In the genomic region with DNA sequence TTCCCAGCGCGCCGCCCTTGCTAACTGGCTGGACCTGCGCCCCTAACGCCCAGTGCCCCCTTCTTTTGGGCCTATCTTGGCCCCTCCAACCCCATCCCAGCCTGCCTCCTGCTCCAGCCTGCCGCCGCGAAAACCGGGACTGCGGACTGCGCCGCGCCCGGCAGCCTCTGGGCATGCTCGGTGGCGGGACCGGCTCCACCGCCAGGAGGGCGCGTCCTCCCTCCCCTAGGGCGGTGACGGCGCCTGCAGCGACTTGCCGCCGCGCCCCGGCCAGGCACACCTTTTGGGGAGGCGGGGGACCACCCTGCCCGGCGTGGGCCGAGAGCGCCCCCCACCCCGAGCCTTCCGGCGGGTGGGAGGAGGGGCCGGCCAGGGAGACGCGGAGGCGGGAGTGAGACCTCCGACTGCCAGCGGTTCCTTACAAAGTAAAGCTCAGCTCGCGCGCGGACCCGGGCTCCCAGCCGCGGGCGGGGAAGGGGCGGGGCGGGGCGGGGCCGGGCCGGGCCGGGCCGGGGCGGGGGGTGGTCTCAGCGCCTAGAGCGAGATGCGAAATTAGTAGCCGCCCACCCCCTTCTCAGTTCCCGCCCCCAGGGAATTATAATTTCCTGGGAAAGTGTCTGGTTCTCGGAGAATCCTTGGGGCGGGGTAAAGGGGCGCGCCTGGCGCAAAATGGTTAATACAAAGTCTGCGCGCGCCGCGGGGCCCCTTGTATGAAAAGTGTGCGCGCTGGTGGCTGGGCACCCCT, we compare ENCODE assay signal across 8 cellular contexts.
DNase-seq lines count a peak whose midpoint lies in the region; ATAC-seq and TF ChIP-seq lines count a peak whose summit lies in the region.

No MANE protein-coding gene starts in this region.

- H3K27ac ChIP-seq in CD8-positive, alpha-beta T cell (ENCODE audit: low read depth, low read length): no peak overlapping the region
- H3K27ac ChIP-seq in neutrophil: no peak overlapping the region

- H3K9me3 ChIP-seq in CD8-positive, alpha-beta T cell (ENCODE audit: low read length): no peaks in the 10 kb centered on the region
- H3K9me3 ChIP-seq in neutrophil: no peaks in the 10 kb centered on the region

- no peaks in the 10 kb centered on the region for H3K9me3 Mint-ChIP-seq in CD8-positive, alpha-beta T cell
- H3K9me3 Mint-ChIP-seq in activated T-helper 2 cell treated with anti-CD3 and anti-CD28 coated beads, Interferon-gamma antibody, Interleukin-2, Interleukin-4, amounts not matched to agents 10 μg/mL and 5 μg/mL and 100 μg/mL, durations not matched to agents 14 hours and 24 hours and 36 hours: no peaks in the 10 kb centered on the region

- H3K27me3 Mint-ChIP-seq in CD8-positive, alpha-beta T cell (ENCODE audit: low read depth): peaks cover 49% of the 10 kb centered on the region
- H3K27me3 Mint-ChIP-seq in activated T-helper 2 cell treated with anti-CD3 and anti-CD28 coated beads, Interferon-gamma antibody, Interleukin-2, Interleukin-4, amounts not matched to agents 10 μg/mL and 5 μg/mL and 100 μg/mL, durations not matched to agents 14 hours and 24 hours and 36 hours (ENCODE audit: low read depth): peaks cover 67% of the 10 kb centered on the region

- CTCF ChIA-PET in CD8-positive, alpha-beta T cell (lab: Charles Lee): no interaction called here

- intact Hi-C loops in CD8-positive, alpha-beta T cell (cut with DNase I, micrococcal nuclease): no loop called here
- intact Hi-C loops in activated T-helper 2 cell treated with anti-CD3 and anti-CD28 coated beads, Interferon-gamma antibody, Interleukin-2, Interleukin-4, amounts not matched to agents 10 μg/mL and 5 μg/mL and 100 μg/mL, durations not matched to agents 14 hours and 24 hours and 36 hours (cut with micrococcal nuclease): loop anchor here (2.0 to 10.0 kb wide), 3 partner anchors 23 to 461 kb away; a partner anchor contains a TSS

- POLR2A ChIA-PET in CD8-positive, alpha-beta T cell (lab: Charles Lee): no interaction called here

- H3K27me3 ChIP-seq in CD8-positive, alpha-beta T cell (ENCODE audit: insufficient read depth, low read length): peaks cover 13% of the 10 kb centered on the region
- H3K27me3 ChIP-seq in neutrophil: peaks cover 81% of the 10 kb centered on the region

- ATAC-seq in CD8-positive, alpha-beta T cell: no peak
- peak; percentile 40 for ATAC-seq in GM19043 (IDR thresholded peaks at IDR 0.05; ENCODE audit: low read depth, unreplicated experiment)
- peak; percentile 70 for ATAC-seq in HG03139 (IDR thresholded peaks at IDR 0.05; ENCODE audit: unreplicated experiment)

- no peak for TF ChIP-seq CTCF in CD8-positive, alpha-beta T cell (IDR thresholded peaks at IDR 0.05)
- TF ChIP-seq CTCF in neutrophil (IDR thresholded peaks at IDR 0.05): no peak

- H3K4me3 ChIP-seq in CD8-positive, alpha-beta T cell (ENCODE audit: low read depth, low read length): peak overlapping the region; percentile 27
- H3K4me3 ChIP-seq in neutrophil (ENCODE audit: low read depth in 1 of 2, low read length in 1 of 2): peak overlapping the region; percentile 32 to 63

- H3K4me3 Mint-ChIP-seq in CD8-positive, alpha-beta T cell: peak overlapping the region; percentile 79
- H3K4me3 Mint-ChIP-seq in activated T-helper 2 cell treated with anti-CD3 and anti-CD28 coated beads, Interferon-gamma antibody, Interleukin-2, Interleukin-4, amounts not matched to agents 10 μg/mL and 5 μg/mL and 100 μg/mL, durations not matched to agents 14 hours and 24 hours and 36 hours (ENCODE audit: low read depth): peak overlapping the region; percentile 88

- no peaks in the 10 kb centered on the region for H3K36me3 Mint-ChIP-seq in CD8-positive, alpha-beta T cell
- no peaks in the 10 kb centered on the region for H3K36me3 Mint-ChIP-seq in activated T-helper 2 cell treated with anti-CD3 and anti-CD28 coated beads, Interferon-gamma antibody, Interleukin-2, Interleukin-4, amounts not matched to agents 10 μg/mL and 5 μg/mL and 100 μg/mL, durations not matched to agents 14 hours and 24 hours and 36 hours (ENCODE audit: low read depth)

- no peak overlapping the region for H3K27ac Mint-ChIP-seq in CD8-positive, alpha-beta T cell
- peak overlapping the region; percentile 84 for H3K27ac Mint-ChIP-seq in activated T-helper 2 cell treated with anti-CD3 and anti-CD28 coated beads, Interferon-gamma antibody, Interleukin-2, Interleukin-4, amounts not matched to agents 10 μg/mL and 5 μg/mL and 100 μg/mL, durations not matched to agents 14 hours and 24 hours and 36 hours

- peaks cover 13% of the 10 kb centered on the region for H3K4me1 Mint-ChIP-seq in CD8-positive, alpha-beta T cell (ENCODE audit: low read depth)
- peaks cover 16% of the 10 kb centered on the region for H3K4me1 Mint-ChIP-seq in activated T-helper 2 cell treated with anti-CD3 and anti-CD28 coated beads, Interferon-gamma antibody, Interleukin-2, Interleukin-4, amounts not matched to agents 10 μg/mL and 5 μg/mL and 100 μg/mL, durations not matched to agents 14 hours and 24 hours and 36 hours (ENCODE audit: low read depth)

- DNase-seq in CD8-positive, alpha-beta T cell: no peak
- DNase-seq in NCI-H345 treated with DMSO at 0.1 percent for 48 hours (lab: John Stamatoyannopoulos, UW; ENCODE audit: unreplicated experiment) (peak; percentile 62), germinal center (ENCODE audit: low spot score) (peak; percentile 75), NCI-H1048 (lab: John Stamatoyannopoulos, UW) (no peak)
- peak; percentile 57 for DNase-seq in activated T-helper 2 cell treated with anti-CD3 and anti-CD28 coated beads, Interferon-gamma antibody, Interleukin-2, Interleukin-4, amounts not matched to agents 10 μg/mL and 5 μg/mL and 100 μg/mL, durations not matched to agents 14 hours and 24 hours and 36 hours (ENCODE audit: low spot score)

- H3K36me3 ChIP-seq in CD8-positive, alpha-beta T cell (ENCODE audit: insufficient read depth, low read length): no peaks in the 10 kb centered on the region
- no peaks in the 10 kb centered on the region for H3K36me3 ChIP-seq in neutrophil

- peaks cover 3% of the 10 kb centered on the region for H3K4me1 ChIP-seq in CD8-positive, alpha-beta T cell (ENCODE audit: insufficient read depth, low read length)
- H3K4me1 ChIP-seq in neutrophil (ENCODE audit: control insufficient read depth in 1 of 2, insufficient read depth in 1 of 2, low read depth in 1 of 2, low read length in 1 of 2): peaks cover 16 to 31% of the 10 kb centered on the region in 2 experiments

Comparison
In these comparisons a context has a peak if more than half of its experiments do, and no peak if none do; other contexts are left out.
1. DNase-seq: peak in NCI-H345 treated with DMSO at 0.1 percent for 48 hours (single experiment), activated T-helper 2 cell treated with anti-CD3 and anti-CD28 coated beads, Interferon-gamma antibody, Interleukin-2, Interleukin-4, amounts not matched to agents 10 μg/mL and 5 μg/mL and 100 μg/mL, durations not matched to agents 14 hours and 24 hours and 36 hours (single experiment) and germinal center (single experiment); none in CD8-positive, alpha-beta T cell (0 of 7) and NCI-H1048 (single experiment).